In the genomic region with DNA sequence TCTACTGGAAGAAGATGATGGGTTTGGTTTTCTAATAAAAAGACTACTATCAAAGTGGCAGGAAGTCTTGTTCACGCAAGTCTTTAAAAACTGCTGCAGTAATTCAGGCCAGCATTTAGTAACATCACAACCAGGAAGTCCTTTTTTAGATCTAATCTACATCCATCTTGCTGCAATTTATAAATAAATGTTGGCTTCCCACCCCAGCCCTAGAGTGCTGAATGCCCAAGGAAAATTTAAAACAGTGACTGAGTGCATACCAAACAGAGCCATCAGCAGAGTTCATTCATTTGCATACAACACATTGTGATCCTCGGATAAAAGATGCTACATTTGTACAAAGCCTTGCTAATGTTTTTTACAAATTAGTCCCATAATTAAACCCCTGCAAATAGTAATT, we compare ENCODE assay signal across 13 cellular contexts.
DNase-seq lines count a peak whose midpoint lies in the region; ATAC-seq and TF ChIP-seq lines count a peak whose summit lies in the region.
"Had no signal": no experiment of that assay in that cellular context is flagged by ENCODE, and none has a peak within 500 bp of the region (broad histone marks: within the 10 kb centered on the region; RNA-seq: fewer than 3 reads in every experiment).

No MANE protein-coding gene starts in this region.

- POLR2A ChIA-PET in T-cell (lab: Charles Lee) = interaction anchor here in 1 of 2 donors (0.7 kb wide), 1 partner anchor 124 kb away, joined by 3 read pairs; no protein-coding TSS in a partner anchor

- intact Hi-C loops in Calu3 (cut with micrococcal nuclease; ENCODE audit: unreplicated experiment) = loop anchor here (10.0 kb wide), 1 partner anchor 435 kb away; no protein-coding TSS in a partner anchor

- H3K9me3 Mint-ChIP-seq in Calu3 (ENCODE audit: low read depth, unreplicated experiment) = no peaks in the 10 kb centered on the region
- H3K9me3 Mint-ChIP-seq in T-cell = no peaks in the 10 kb centered on the region
- H3K9me3 Mint-ChIP-seq: CD8-positive, alpha-beta T cell had no signal

- H3K27ac Mint-ChIP-seq in Calu3 (ENCODE audit: unreplicated experiment) (peak overlapping the region; percentile 61), T-cell (peak overlapping the region; percentile 0 to 12)

- no TSS peak for BruUV-seq in Calu3 (replicated peaks; lab: Mats Ljungman, UMichigan)

- H3K4me1 Mint-ChIP-seq in Calu3 (ENCODE audit: low read depth, unreplicated experiment) (peaks cover 70% of the 10 kb centered on the region), T-cell (peaks cover 10 to 25% (median 24%) of the 10 kb centered on the region in 3 donors)

- CTCF ChIA-PET in Calu3 (lab: Charles Lee) = interaction anchor here (0.6 to 1.5 kb wide), 5 partner anchors 10 to 151 kb away, joined by 3 to 5 read pairs (median 3); no protein-coding TSS in a partner anchor
- CTCF ChIA-PET in T-cell (lab: Charles Lee) = interaction anchor here in 1 of 2 donors (0.6 kb wide), 1 partner anchor 26 kb away, joined by 3 read pairs; no protein-coding TSS in a partner anchor

- H3K27me3 Mint-ChIP-seq in Calu3 (ENCODE audit: unreplicated experiment) = no peaks in the 10 kb centered on the region
- no peaks in the 10 kb centered on the region for H3K27me3 Mint-ChIP-seq in T-cell

- H3K27me3 ChIP-seq in iPS-20b (ENCODE audit: insufficient read depth, low read length) = no peaks in the 10 kb centered on the region
- H3K27me3 ChIP-seq: esophagus squamous epithelium had no signal

- H3K4me3 Mint-ChIP-seq in Calu3 (ENCODE audit: low read depth, unreplicated experiment) (no peak overlapping the region), T-cell (no peak overlapping the region)
- H3K4me3 Mint-ChIP-seq: CD8-positive, alpha-beta T cell had no signal

- no peak overlapping the region for H3K27ac ChIP-seq in iPS-20b (ENCODE audit: low read length)
- H3K27ac ChIP-seq: esophagus squamous epithelium had no signal

- ATAC-seq in HG03025 (IDR thresholded peaks at IDR 0.05; ENCODE audit: low FRiP score, unreplicated experiment) = peak; percentile 7
- peak in 1 of 4 experiments; percentile 36 for ATAC-seq in T-cell (replicated peaks in 1 of 4)
- no peak for ATAC-seq in GM18873 (IDR thresholded peaks at IDR 0.05; ENCODE audit: low FRiP score, unreplicated experiment)
- no peak for ATAC-seq in HG03159 (IDR thresholded peaks at IDR 0.05; ENCODE audit: unreplicated experiment)
- ATAC-seq: CD8-positive, alpha-beta T cell had no signal

- DNase-seq in Calu3 (no peak), T-cell (no peak), globus pallidus (ENCODE audit: low spot score) (no peak)
- DNase-seq: CD8-positive, alpha-beta T cell; esophagus squamous epithelium; NCI-H1694; NCI-H524 treated with DMSO at 0.1 percent for 48 hours had no signal

- no peaks in the 10 kb centered on the region for H3K36me3 ChIP-seq in iPS-20b (ENCODE audit: insufficient read depth, low read depth, low read length)
- H3K36me3 ChIP-seq: esophagus squamous epithelium had no signal

- no peaks in the 10 kb centered on the region for H3K9me3 ChIP-seq in iPS-20b (ENCODE audit: insufficient read depth, low read depth, low read length)
- H3K9me3 ChIP-seq: esophagus squamous epithelium had no signal

- no peak for TF ChIP-seq CTCF in Calu3 (IDR thresholded peaks at IDR 0.05; ENCODE audit: unreplicated experiment)

- peaks cover 26% of the 10 kb centered on the region for H3K4me1 ChIP-seq in iPS-20b (ENCODE audit: insufficient read depth, low read length)

- peaks cover 13% of the 10 kb centered on the region for H3K36me3 Mint-ChIP-seq in Calu3 (ENCODE audit: insufficient read depth, unreplicated experiment)
- no peaks in the 10 kb centered on the region for H3K36me3 Mint-ChIP-seq in T-cell
- H3K36me3 Mint-ChIP-seq: CD8-positive, alpha-beta T cell had no signal

- H3K9ac ChIP-seq in iPS-20b (ENCODE audit: low read depth, low read length) = peak overlapping the region; percentile 45

- peak overlapping the region; percentile 29; the same call in 1 of the 2 replicates for H3K4me3 ChIP-seq in iPS-20b (ENCODE audit: low read length)
- H3K4me3 ChIP-seq: esophagus squamous epithelium, lung, skin epidermis had no signal
